ENCODE assay signal across 19 cellular contexts in genomic region chr2:182726473-182726872, GRCh38. TPM values are rescaled to one million over a fixed set of nuclear protein-coding genes. Genes with fewer than 3 reads are reported as not detected.
DNase-seq lines count a peak whose midpoint lies in the region; ATAC-seq, FAIRE-seq and TF ChIP-seq lines count a peak whose summit lies in the region.
"Had no signal": no experiment of that assay in that cellular context is flagged by ENCODE, and none has a peak within 500 bp of the region (broad histone marks: within the 10 kb centered on the region; RNA-seq: fewer than 3 reads in every experiment).

No MANE protein-coding gene starts in this region.

- 97% methylated on average over 3 of the region's 3 CpGs for WGBS in HepG2 (ENCODE audit: low lambda C conversion rate)
- 100% methylated on average over 1 of the region's 3 CpGs for WGBS in right lobe of liver (ENCODE audit: insufficient coverage, low coverage, low lambda C conversion rate, missing lambda C conversion rate)
- 100% methylated on average over 3 of the region's 3 CpGs for WGBS in SK-N-SH (ENCODE audit: low lambda C conversion rate)

- H2AFZ ChIP-seq in HepG2 (ENCODE audit: low read length) (no peak overlapping the region), SK-N-SH (ENCODE audit: low read depth) (no peak overlapping the region)
- H2AFZ ChIP-seq: GM23248 had no signal

- H3K9ac ChIP-seq in HepG2 (ENCODE audit: insufficient read depth, low read depth, low read length) (no peak overlapping the region), SK-N-SH (no peak overlapping the region)
- H3K9ac ChIP-seq: GM23248 had no signal

- in situ Hi-C loops in HepG2 (cut with HindIII; ENCODE audit: extremely low pct_ligation_motif_present, low pct_unique_long_range_greater_than_20kb) = no loop called here

- H3K27me3 ChIP-seq in HepG2 (ENCODE audit: control insufficient read depth in 1 of 2, insufficient read depth in 2 of 2, low read length in 2 of 2) (no peaks in the 10 kb centered on the region), right lobe of liver (no peaks in the 10 kb centered on the region), SK-N-SH (ENCODE audit: insufficient read depth) (no peaks in the 10 kb centered on the region)

- POLR2A ChIA-PET in HepG2 (lab: Yijun Ruan, JAX) (interaction anchor here (3.4 kb wide), 1 partner anchor 10 kb away, joined by 11 read pairs; the partner anchor contains the start of gene DNAJC10), SK-N-SH (lab: Yijun Ruan, JAX) (no interaction called here)

- TF ChIP-seq EP300 in HepG2 (IDR thresholded peaks at IDR 0.05; ENCODE audit: low read depth in 2 of 2, low read length in 2 of 2) (no peak), HepG2 (CRISPR knock-in tag; IDR thresholded peaks at IDR 0.05; ENCODE audit: borderline replicate concordance) (no peak), SK-N-SH (IDR thresholded peaks at IDR 0.05; ENCODE audit: borderline replicate concordance in 1 of 2, low read depth in 1 of 2, low read length in 1 of 2) (no peak)

- H3K4me2 ChIP-seq in HepG2 (ENCODE audit: low read depth, low read length) = no peak overlapping the region
- H3K4me2 ChIP-seq in SK-N-SH = no peak overlapping the region

- BruUV-seq in HepG2 (replicated peaks; lab: Mats Ljungman, UMichigan) = no TSS peak

- H3K4me1 ChIP-seq in HepG2 (ENCODE audit: insufficient read depth, low read length) (peaks cover 8% of the 10 kb centered on the region; the same call in 1 of the 2 replicates), right lobe of liver (peaks cover 0 to 14% (median 6%) of the 10 kb centered on the region in 4 donors), SK-N-SH (ENCODE audit: control insufficient read depth in 1 of 2, insufficient read depth in 2 of 2, low read depth in 1 of 2, low read length in 1 of 2) (peaks cover 0 to 2% of the 10 kb centered on the region in 2 experiments; a peak in 3 of 4 replicates)

- H3K27ac ChIP-seq in HepG2 (ENCODE audit: extremely low read length, insufficient read depth, low read length) (no peak overlapping the region), right lobe of liver (no peak overlapping the region), SK-N-SH (ENCODE audit: low read depth in 2 of 2, low read length in 1 of 2) (no peak overlapping the region)
- H3K27ac ChIP-seq: GM23248, SK-N-MC had no signal

- ATAC-seq in HepG2 (no peak), right lobe of liver (no peak), HG03354 (IDR thresholded peaks at IDR 0.05; ENCODE audit: poor library complexity, severe bottlenecking, unreplicated experiment) (peak; percentile 59)
- ATAC-seq: HCT116 had no signal

- no peak for TF ChIP-seq CTCF in HepG2 (CRISPR knock-in tag; IDR thresholded peaks at IDR 0.05)
- TF ChIP-seq CTCF in right lobe of liver (IDR thresholded peaks at IDR 0.05) = no peak
- TF ChIP-seq CTCF in SK-N-SH (IDR thresholded peaks at IDR 0.05) = no peak

- H3K79me2 ChIP-seq in HepG2 (ENCODE audit: insufficient read depth, low read length) (no peaks in the 10 kb centered on the region), SK-N-SH (ENCODE audit: insufficient read depth) (no peaks in the 10 kb centered on the region; the same call in 1 of the 2 replicates)

- DNase-seq in HepG2 (ENCODE audit: low spot score) (no peak), right lobe of liver (no peak), GM18507 (ENCODE audit: extremely low spot score, insufficient read length, low read depth) (no peak), SK-N-SH (no peak), T-helper 1 cell (no peak), HuH-7.5 (ENCODE audit: low spot score) (no peak)
- DNase-seq in stimulated activated CD8-positive, alpha-beta memory T cell treated with anti-CD3 and anti-CD28 coated beads, Interleukin-4, amount 100 ng/mL, for 48 hours = no peak
- DNase-seq: CD4-positive, CD25-positive, alpha-beta regulatory T cell; DMS79; GM23248; NCI-H1048; NCI-H1694; NCI-H345; NCI-H69; NK-92 treated with Interleukin-12 subunit alpha and Interleukin-12 subunit beta, amount 100 ng/mL, for 24 hours had no signal

- H3K9me3 ChIP-seq in HepG2 (ENCODE audit: low read length) (no peaks in the 10 kb centered on the region), right lobe of liver (no peaks in the 10 kb centered on the region), SK-N-SH (no peaks in the 10 kb centered on the region)

- peaks cover 10% of the 10 kb centered on the region for H3F3A ChIP-seq in SK-N-SH (replicated peaks; ENCODE audit: insufficient read depth)

- H3K36me3 ChIP-seq in HepG2 (replicated peaks in 1 of 2; ENCODE audit: control insufficient read depth in 1 of 2, insufficient read depth in 2 of 2, low read length in 2 of 2) (peaks cover 4 to 36% of the 10 kb centered on the region in 2 experiments; a peak in 4 of 5 replicates), right lobe of liver (no peaks in the 10 kb centered on the region), SK-N-SH (replicated peaks in 1 of 2; ENCODE audit: control insufficient read depth in 1 of 2, insufficient read depth in 2 of 2, low read length in 1 of 2) (peaks cover 67 to 83% of the 10 kb centered on the region in 2 experiments)

- H4K20me1 ChIP-seq in HepG2 (ENCODE audit: insufficient read depth, low read length) = no peaks in the 10 kb centered on the region
- H4K20me1 ChIP-seq in SK-N-SH (ENCODE audit: insufficient read depth) = no peaks in the 10 kb centered on the region

- no peak for TF ChIP-seq POLR2A in HepG2 (IDR thresholded peaks at IDR 0.05; ENCODE audit: insufficient read depth in 1 of 2, low read depth in 2 of 2, low read length in 2 of 2)
- TF ChIP-seq POLR2A in right lobe of liver (IDR thresholded peaks at IDR 0.05) = no peak

- no peaks in the 10 kb centered on the region for H3K9me2 ChIP-seq in SK-N-SH

- intact Hi-C loops in HepG2 (cut with micrococcal nuclease; ENCODE audit: unreplicated experiment) = loop anchor here (10.0 kb wide), 1 partner anchor 1038 kb away; no protein-coding TSS in a partner anchor
- intact Hi-C loops in right lobe of liver (cut with DNase I) = no loop called here

- no peak for TF ChIP-seq RAD21 in HepG2 (CRISPR knock-in tag; IDR thresholded peaks at IDR 0.05)
- TF ChIP-seq RAD21 in SK-N-SH (IDR thresholded peaks at IDR 0.05; ENCODE audit: low read length) = no peak

- H3K4me3 ChIP-seq in HepG2 (replicated peaks in 1 of 3; ENCODE audit: insufficient read depth in 1 of 3, low read depth in 2 of 3, low read length in 3 of 3) = no peak overlapping the region
- no peak overlapping the region for H3K4me3 ChIP-seq in right lobe of liver
- H3K4me3 ChIP-seq in SK-N-SH (ENCODE audit: low read depth in 2 of 2, low read length in 1 of 2) = no peak overlapping the region
- H3K4me3 ChIP-seq: GM23248, SK-N-MC had no signal

- CTCF ChIA-PET in HepG2 (lab: Yijun Ruan, JAX; ENCODE audit: low intra/inter-chr PET ratio, low total read pairs) (no interaction called here), SK-N-SH (lab: Yijun Ruan, JAX) (interaction anchor here (0.5 to 1.0 kb wide), 2 partner anchors 9 to 42 kb away, joined by 3 to 4 read pairs; no protein-coding TSS in a partner anchor)

- no peak for FAIRE-seq in HepG2 (lab: Jason Lieb, UNC)
- peak; percentile 31 for FAIRE-seq in GM18507 (lab: Jason Lieb, UNC)
- FAIRE-seq: A204.1 had no signal

TF ChIP-seq in HepG2, 621 proteins besides CTCF, POLR2A, EP300 and RAD21 (continues in another document):
- TF ChIP-seq ZNF367 (CRISPR knock-in tag; IDR thresholded peaks at IDR 0.05; ENCODE audit: borderline replicate concordance) (no peak), FOXC1 (CRISPR knock-in tag; IDR thresholded peaks at IDR 0.05; ENCODE audit: borderline replicate concordance) (no peak)

TF ChIP-seq in SK-N-SH, 30 proteins besides CTCF, POLR2A, EP300 and RAD21:
- TF ChIP-seq YY1 (IDR thresholded peaks at IDR 0.05; ENCODE audit: low read depth) (no peak), TEAD4 (IDR thresholded peaks at IDR 0.05; ENCODE audit: borderline replicate concordance, insufficient read depth) (no peak)
TF ChIP-seq in SK-N-SH: peak in this region for 0.

RNA-seq across cellular contexts. Expression of gene DNAJC10, which starts 10.4 kb away (rescaled TPM):
- total RNA-seq in HepG2 (2016; rRNA removed; fragmentation: Illumina TruSeq; extraction: Trizol) = 178 and 190 TPM in 2 replicates
- 20.2 and 22.6 TPM in 2 replicates for total RNA-seq in HepG2 (2016; cell fraction: cytosol; rRNA removed; fragmentation: Illumina TruSeq; extraction: Trizol; ENCODE audit: low read depth)
- 187 and 195 TPM in 2 replicates for total RNA-seq in HepG2 (2016; cell fraction: insoluble cytoplasmic fraction; rRNA removed; fragmentation: Illumina TruSeq; extraction: Trizol)
- total RNA-seq in HepG2 (2016; cell fraction: membrane; rRNA removed; fragmentation: Illumina TruSeq; extraction: Trizol) = 118 and 122 TPM in 2 replicates
- 194 and 207 TPM in 2 replicates for total RNA-seq in HepG2 (2016; cell fraction: nucleus; rRNA removed; fragmentation: Illumina TruSeq; extraction: Trizol)
- polyA plus RNA-seq in HepG2 (2011; rRNA removed) = 40.1 and 44.1 TPM in 2 replicates
- polyA plus RNA-seq in HepG2 (2011; cell fraction: cytosol; rRNA removed) = 14.0 and 24.2 TPM in 2 replicates
- polyA plus RNA-seq in HepG2 (2011; cell fraction: nucleus; rRNA removed) = 43.5 and 66.4 TPM in 2 replicates
- polyA plus RNA-seq in HepG2 (2012) = 68.3 and 73.4 TPM in 2 replicates
- 17.2 and 23.7 TPM in 2 replicates for polyA plus RNA-seq in HepG2 (2016; cell fraction: cytosol; fragmentation: Illumina TruSeq; extraction: Trizol; ENCODE audit: low read depth)
- polyA plus RNA-seq in HepG2 (2016; cell fraction: insoluble cytoplasmic fraction; fragmentation: Illumina TruSeq; extraction: Trizol; ENCODE audit: low read depth) = 90.6 and 103 TPM in 2 replicates
- polyA plus RNA-seq in HepG2 (2016; cell fraction: membrane; fragmentation: Illumina TruSeq; extraction: Trizol; ENCODE audit: low read depth) = 49.0 and 50.6 TPM in 2 replicates
- 135 and 139 TPM in 2 replicates for polyA plus RNA-seq in HepG2 (2016; cell fraction: nucleus; fragmentation: Illumina TruSeq; extraction: Trizol; ENCODE audit: insufficient read depth, low read depth)
- 16.0 and 24.1 TPM in 2 replicates for polyA minus RNA-seq in HepG2 (2011; rRNA and poly(A)+ RNA removed; ENCODE audit: low replicate concordance)
- polyA minus RNA-seq in HepG2 (2011; cell fraction: cytosol; rRNA and poly(A)+ RNA removed) = 45.0 and 49.4 TPM in 2 replicates
- polyA minus RNA-seq in HepG2 (2011; cell fraction: nucleus; rRNA and poly(A)+ RNA removed) = 71.5 and 98.2 TPM in 2 replicates
- total RNA-seq in right lobe of liver = 10 to 100 TPM; 26.1 to 37.7 (median 33.0) TPM
- polyA plus RNA-seq in SK-N-SH (2012; rRNA removed) = 30.8 and 41.5 TPM in 2 replicates
- polyA plus RNA-seq in SK-N-SH (2012; cell fraction: cytosol; rRNA removed) = 44.6 and 54.4 TPM in 2 replicates
- 26.2 and 61.7 TPM in 2 replicates for polyA plus RNA-seq in SK-N-SH (2012; cell fraction: nucleus; rRNA removed)
